Comparison of ENCODE assay signal across 8 cellular contexts in genomic region chr11:3000032-3000961, GRCh38. TPM values are rescaled to one million over a fixed set of nuclear protein-coding genes. Genes with fewer than 3 reads are reported as not detected.
A peak's percentile ranks its signal among the peaks of the same experiment; 100 is the strongest.
DNase-seq lines count a peak whose midpoint lies in the region; ATAC-seq and TF ChIP-seq lines count a peak whose summit lies in the region.

No MANE protein-coding gene starts in this region.

- H3K4me3 ChIP-seq in ascending aorta = no peak overlapping the region
- H3K4me3 ChIP-seq in right atrium auricular region = no peak overlapping the region
- H3K4me3 ChIP-seq in stomach smooth muscle (ENCODE audit: low read length in 2 of 2) = peak overlapping the region; percentile 23 to 35

- no peak overlapping the region for H3K27ac Mint-ChIP-seq in stimulated activated memory B cell treated with anti-CD40 and anti-IgM and Interleukin-4, amounts not matched to agents 10 μg/mL and 1 μg/mL and 100 μg/mL, for 72 hours

- intact Hi-C loops in ascending aorta (cut with DNase I) = no loop called here

- peak; percentile 92 for DNase-seq in NCI-H1105 (lab: John Stamatoyannopoulos, UW)
- peak in 1 of 2 donors; percentile 76 for DNase-seq in ascending aorta (ENCODE audit: low spot score in 2 of 2)
- no peak for DNase-seq in right atrium auricular region (ENCODE audit: low spot score)
- DNase-seq in activated CD4-positive, alpha-beta T cell treated with anti-CD3 and anti-CD28 coated beads, Interleukin-2, amount 50 U/mL, for 48 hours = no peak

- H3K4me3 Mint-ChIP-seq in stimulated activated memory B cell treated with anti-CD40 and anti-IgM and Interleukin-4, amounts not matched to agents 10 μg/mL and 1 μg/mL and 100 μg/mL, for 72 hours = no peak overlapping the region

- TF ChIP-seq CTCF in ascending aorta (IDR thresholded peaks at IDR 0.05) = no peak
- no peak for TF ChIP-seq CTCF in right atrium auricular region (IDR thresholded peaks at IDR 0.05)

- H3K27me3 Mint-ChIP-seq in stimulated activated memory B cell treated with anti-CD40 and anti-IgM and Interleukin-4, amounts not matched to agents 10 μg/mL and 1 μg/mL and 100 μg/mL, for 72 hours = no peaks in the 10 kb centered on the region

- H3K4me1 ChIP-seq in ascending aorta (peaks cover 6 to 20% of the 10 kb centered on the region in 2 donors), right atrium auricular region (peaks cover 0 to 22% of the 10 kb centered on the region in 2 donors), stomach smooth muscle (ENCODE audit: control insufficient read depth, insufficient read depth, low read length) (peaks cover 27% of the 10 kb centered on the region)

- peaks cover 46% of the 10 kb centered on the region for H3K36me3 Mint-ChIP-seq in stimulated activated memory B cell treated with anti-CD40 and anti-IgM and Interleukin-4, amounts not matched to agents 10 μg/mL and 1 μg/mL and 100 μg/mL, for 72 hours

- H3K9me3 ChIP-seq in ascending aorta (no peaks in the 10 kb centered on the region), right atrium auricular region (no peaks in the 10 kb centered on the region), stomach smooth muscle (ENCODE audit: control insufficient read depth in 2 of 2, low read length in 2 of 2) (no peaks in the 10 kb centered on the region)

- no peak for ATAC-seq in stimulated activated memory B cell treated with anti-CD40 and anti-IgM and Interleukin-4, amounts not matched to agents 10 μg/mL and 1 μg/mL and 100 μg/mL, for 72 hours
- no peak for ATAC-seq in GM18873 (IDR thresholded peaks at IDR 0.05; ENCODE audit: low FRiP score, unreplicated experiment)
- ATAC-seq in GM21529 (IDR thresholded peaks at IDR 0.05; ENCODE audit: unreplicated experiment) = no peak

- H3K27ac ChIP-seq in ascending aorta = peak overlapping the region; percentile 50 to 78
- H3K27ac ChIP-seq in right atrium auricular region = peak overlapping the region; percentile 64 to 73
- peak overlapping the region; percentile 85 for H3K27ac ChIP-seq in stomach smooth muscle (ENCODE audit: low read length)

- no peaks in the 10 kb centered on the region for H3K9me3 Mint-ChIP-seq in stimulated activated memory B cell treated with anti-CD40 and anti-IgM and Interleukin-4, amounts not matched to agents 10 μg/mL and 1 μg/mL and 100 μg/mL, for 72 hours

- H3K4me1 Mint-ChIP-seq in stimulated activated memory B cell treated with anti-CD40 and anti-IgM and Interleukin-4, amounts not matched to agents 10 μg/mL and 1 μg/mL and 100 μg/mL, for 72 hours = no peaks in the 10 kb centered on the region

- peaks cover 19 to 44% of the 10 kb centered on the region in 2 donors for H3K36me3 ChIP-seq in ascending aorta
- peaks cover 37% of the 10 kb centered on the region for H3K36me3 ChIP-seq in right atrium auricular region
- peaks cover 14 to 20% of the 10 kb centered on the region in 2 donors for H3K36me3 ChIP-seq in stomach smooth muscle (ENCODE audit: control insufficient read depth in 2 of 2, insufficient read depth in 2 of 2, low read length in 2 of 2)

- H3K9ac ChIP-seq in stomach smooth muscle (ENCODE audit: low read length in 2 of 2) = peak overlapping the region; percentile 43 to 58

- no peaks in the 10 kb centered on the region for H3K27me3 ChIP-seq in ascending aorta
- H3K27me3 ChIP-seq in right atrium auricular region = no peaks in the 10 kb centered on the region
- no peaks in the 10 kb centered on the region for H3K27me3 ChIP-seq in stomach smooth muscle (ENCODE audit: control insufficient read depth in 1 of 2, insufficient read depth in 2 of 2, low read length in 2 of 2)

RNA-seq across cellular contexts. Expression of gene NAP1L4, which starts 8.2 kb away (rescaled TPM):
- total RNA-seq in ascending aorta (54.5 TPM), right atrium auricular region (100 to 1,000 TPM in 1 of 2 donors, 10 to 100 TPM in 1; 79.2 to 128 TPM)

RNA-seq across cellular contexts. Expression of gene CARS1, which starts 56.9 kb away (rescaled TPM):
- 51.4 TPM for total RNA-seq in ascending aorta
- total RNA-seq in right atrium auricular region = 10 to 100 TPM; 12.2 to 15.3 TPM

Comparison
In these comparisons a context has a peak if more than half of its experiments do, and no peak if none do; other contexts are left out.
1. H3K4me3 ChIP-seq: peak in stomach smooth muscle (2 of 2); none in ascending aorta (0 of 2) and right atrium auricular region (0 of 2).
2. Peak in every context shown above with its lines, with median percentiles within 50 percentile points of each other: H3K27ac ChIP-seq.